ENCODE assay signal across 8 cellular contexts in genomic region chr12:103924761-103925641, GRCh38. TPM values are rescaled to one million over a fixed set of nuclear protein-coding genes. Genes with fewer than 3 reads are reported as not detected.
DNase-seq lines count a peak whose midpoint lies in the region; ATAC-seq and TF ChIP-seq lines count a peak whose summit lies in the region.

No MANE protein-coding gene starts in this region.

- no peaks in the 10 kb centered on the region for H3K36me3 ChIP-seq in CD4-positive, CD25-positive, alpha-beta regulatory T cell (ENCODE audit: control insufficient read depth, insufficient read depth, low read length)

- no peaks in the 10 kb centered on the region for H3K36me3 Mint-ChIP-seq in CD4-positive, CD25-positive, alpha-beta regulatory T cell
- H3K36me3 Mint-ChIP-seq in T-helper 17 cell (ENCODE audit: low read depth): no peaks in the 10 kb centered on the region

- H3K9me3 ChIP-seq in CD4-positive, CD25-positive, alpha-beta regulatory T cell (ENCODE audit: control insufficient read depth in 2 of 2, low read length in 2 of 2): no peaks in the 10 kb centered on the region
- no peaks in the 10 kb centered on the region for H3K9me3 ChIP-seq in T-helper 17 cell (ENCODE audit: control insufficient read depth, low read length, poor library complexity, severe bottlenecking)

- peaks cover 0 to 1% (median 0%) of the 10 kb centered on the region in 7 donors for H3K9me3 Mint-ChIP-seq in CD4-positive, CD25-positive, alpha-beta regulatory T cell

- peak in 1 of 2 donors; percentile 3 for ATAC-seq in CD4-positive, CD25-positive, alpha-beta regulatory T cell (ENCODE audit: low read depth in 2 of 2)
- ATAC-seq in GM19035 (IDR thresholded peaks at IDR 0.05; ENCODE audit: unreplicated experiment) (peak; percentile 32), HG03175 (IDR thresholded peaks at IDR 0.05; ENCODE audit: unreplicated experiment) (peak; percentile 37), T-helper 17 cell (no peak), GM19324 (IDR thresholded peaks at IDR 0.05; ENCODE audit: low FRiP score, unreplicated experiment) (no peak)

- H3K4me3 Mint-ChIP-seq in CD4-positive, CD25-positive, alpha-beta regulatory T cell: peak overlapping the region in 3 of 4 donors; percentile 40 to 72 (median 50)
- peak overlapping the region; percentile 34 for H3K4me3 Mint-ChIP-seq in T-helper 17 cell

- peak in 1 of 3 donors; percentile 78 for DNase-seq in CD4-positive, CD25-positive, alpha-beta regulatory T cell
- DNase-seq in T-helper 17 cell: no peak
- DNase-seq in foreskin fibroblast: peak; percentile 78 to 86
- no peak for DNase-seq in SKM-1 (lab: John Stamatoyannopoulos, UW; ENCODE audit: unreplicated experiment)
- DNase-seq in NCI-H1092 (lab: John Stamatoyannopoulos, UW): no peak

- H3K4me1 ChIP-seq in CD4-positive, CD25-positive, alpha-beta regulatory T cell (ENCODE audit: control insufficient read depth, insufficient read depth, low read length, poor library complexity, severe bottlenecking): peaks cover 26% of the 10 kb centered on the region

- peaks cover 16 to 40% (median 23%) of the 10 kb centered on the region in 4 donors for H3K4me1 Mint-ChIP-seq in CD4-positive, CD25-positive, alpha-beta regulatory T cell
- H3K4me1 Mint-ChIP-seq in T-helper 17 cell: peaks cover 29% of the 10 kb centered on the region

- H3K4me3 ChIP-seq in CD4-positive, CD25-positive, alpha-beta regulatory T cell (ENCODE audit: low read depth, low read length): peak overlapping the region; percentile 26
- no peak overlapping the region for H3K4me3 ChIP-seq in foreskin fibroblast (ENCODE audit: low read depth in 1 of 2, low read length in 2 of 2)

- peak overlapping the region; percentile 78 to 87 (median 85) for H3K27ac Mint-ChIP-seq in CD4-positive, CD25-positive, alpha-beta regulatory T cell
- peak overlapping the region; percentile 94 for H3K27ac Mint-ChIP-seq in T-helper 17 cell

- H3K27ac ChIP-seq in CD4-positive, CD25-positive, alpha-beta regulatory T cell (ENCODE audit: insufficient read depth, low read length, poor library complexity, severe bottlenecking): no peak overlapping the region

- no peak for TF ChIP-seq CTCF in foreskin fibroblast (IDR thresholded peaks at IDR 0.05; ENCODE audit: low read depth, low read length)

- peaks cover 1% of the 10 kb centered on the region for H3K27me3 Mint-ChIP-seq in CD4-positive, CD25-positive, alpha-beta regulatory T cell
- H3K27me3 Mint-ChIP-seq in T-helper 17 cell: no peaks in the 10 kb centered on the region

- no peaks in the 10 kb centered on the region for H3K27me3 ChIP-seq in CD4-positive, CD25-positive, alpha-beta regulatory T cell (ENCODE audit: control insufficient read depth, insufficient read depth, low read length)

RNA-seq across cellular contexts. Expression of gene HSP90B1, which starts 5.2 kb away (rescaled TPM):
- total RNA-seq in CD4-positive, CD25-positive, alpha-beta regulatory T cell: 254 TPM
- 100 to 1,000 TPM; 119 to 158 (median 141) TPM for polyA plus RNA-seq in CD4-positive, CD25-positive, alpha-beta regulatory T cell
- 100 to 1,000 TPM; 339 to 429 TPM for total RNA-seq in T-helper 17 cell

RNA-seq across cellular contexts. Expression of gene TDG, which starts 40.7 kb away (rescaled TPM):
- total RNA-seq in CD4-positive, CD25-positive, alpha-beta regulatory T cell: 26.7 TPM
- polyA plus RNA-seq in CD4-positive, CD25-positive, alpha-beta regulatory T cell: 10 to 100 TPM; 18.6 to 23.0 (median 21.3) TPM
- total RNA-seq in T-helper 17 cell: 10 to 100 TPM; 27.0 to 30.4 TPM

Comparison
In these comparisons a context has a peak if more than half of its experiments do, and no peak if none do; other contexts are left out.
1. ATAC-seq: peak in GM19035 (single experiment) and HG03175 (single experiment); none in T-helper 17 cell (single experiment) and GM19324 (single experiment).
2. DNase-seq: peak in foreskin fibroblast (2 of 2); none in T-helper 17 cell (0 of 3), SKM-1 (single experiment) and NCI-H1092 (single experiment).